In the genomic region with DNA sequence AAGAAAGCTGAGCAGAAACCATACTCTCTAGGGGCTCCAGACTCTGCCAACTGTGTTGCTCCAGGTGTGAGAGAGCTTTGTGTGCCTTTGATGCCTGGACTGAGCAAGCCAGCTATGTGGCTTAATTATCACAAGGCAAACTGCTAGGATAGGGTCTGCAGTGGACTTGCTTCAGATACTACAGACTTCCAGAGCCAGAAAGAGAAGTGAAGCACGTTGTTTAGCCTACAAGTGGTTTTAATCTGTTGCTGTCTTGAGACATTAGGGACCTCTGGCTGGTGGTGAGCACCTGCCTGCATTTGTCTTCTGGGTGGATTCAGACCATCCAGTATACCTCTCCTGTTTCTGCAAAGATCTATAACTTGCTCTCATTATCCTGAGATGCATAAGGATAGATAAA, we compare ENCODE assay signal across 15 cellular contexts.
DNase-seq lines count a peak whose midpoint lies in the region; TF ChIP-seq lines count a peak whose summit lies in the region.
"Had no signal": no experiment of that assay in that cellular context is flagged by ENCODE, and none has a peak within 500 bp of the region (broad histone marks: within the 10 kb centered on the region; RNA-seq: fewer than 3 reads in every experiment).

No MANE protein-coding gene starts in this region.

- H3K27me3 Mint-ChIP-seq in neural progenitor cell (ENCODE audit: insufficient read depth, low read depth): peaks cover 6% of the 10 kb centered on the region
- H3K27me3 Mint-ChIP-seq: B cell had no signal

- DNase-seq in NCI-H146 (lab: John Stamatoyannopoulos, UW) (peak; percentile 31), NCI-H146 treated with DMSO at 0.1 percent for 48 hours (lab: John Stamatoyannopoulos, UW; ENCODE audit: unreplicated experiment) (no peak), neural progenitor cell (ENCODE audit: low spot score) (no peak), activated T-cell treated with anti-CD3 and anti-CD28 coated beads for 4 hours (no peak), OCI-M2 (lab: John Stamatoyannopoulos, UW; ENCODE audit: unreplicated experiment) (no peak)
- DNase-seq: CD8-positive, alpha-beta T cell; COR-L47; DMS153; GF-D8; GOT3; H9 had no signal

- H3K4me1 Mint-ChIP-seq in neural progenitor cell: peaks cover 64% of the 10 kb centered on the region
- H3K4me1 Mint-ChIP-seq: B cell, CD14-positive monocyte had no signal

- no peaks in the 10 kb centered on the region for H3K36me3 Mint-ChIP-seq in neural progenitor cell
- H3K36me3 Mint-ChIP-seq: CD14-positive monocyte; CD8-positive, alpha-beta T cell had no signal

- no peaks in the 10 kb centered on the region for H3K36me3 ChIP-seq in BLaER1
- H3K36me3 ChIP-seq in HEK293 (ENCODE audit: control insufficient read depth in 2 of 2, insufficient read depth in 1 of 2, low read length in 2 of 2): no peaks in the 10 kb centered on the region
- no peaks in the 10 kb centered on the region for H3K36me3 ChIP-seq in neural progenitor cell

- H3K9ac ChIP-seq in BLaER1: no peak overlapping the region
- H3K9ac ChIP-seq in neural progenitor cell: no peak overlapping the region

- H3K4me1 ChIP-seq in BLaER1 (peaks cover 24% of the 10 kb centered on the region), HEK293 (ENCODE audit: control insufficient read depth, insufficient read depth, low read length) (no peaks in the 10 kb centered on the region), neural progenitor cell (peaks cover 49% of the 10 kb centered on the region)

- no peak overlapping the region for H3K4me3 ChIP-seq in BLaER1
- H3K4me3 ChIP-seq in HEK293 (ENCODE audit: low read depth, low read length): no peak overlapping the region
- H3K4me3 ChIP-seq in neural progenitor cell: no peak overlapping the region

- H3K27ac Mint-ChIP-seq in neural progenitor cell: peak overlapping the region; percentile 78
- H3K27ac Mint-ChIP-seq: B cell; CD14-positive monocyte; CD8-positive, alpha-beta T cell; H9 had no signal

- H3K79me2 ChIP-seq in neural progenitor cell (ENCODE audit: low read depth): no peaks in the 10 kb centered on the region

- peak overlapping the region; percentile 59 for H3K4me2 ChIP-seq in BLaER1
- no peak overlapping the region for H3K4me2 ChIP-seq in neural progenitor cell

- H4K20me1 ChIP-seq in BLaER1: no peaks in the 10 kb centered on the region
- H4K20me1 ChIP-seq in neural progenitor cell (ENCODE audit: low read depth): no peaks in the 10 kb centered on the region

- H3K9me3 ChIP-seq in BLaER1 (no peaks in the 10 kb centered on the region), HEK293 (ENCODE audit: control insufficient read depth, insufficient read depth, low read depth, low read length) (no peaks in the 10 kb centered on the region), neural progenitor cell (ENCODE audit: low read depth) (no peaks in the 10 kb centered on the region)

- H2AFZ ChIP-seq in neural progenitor cell (replicated peaks): no peak overlapping the region

- CTCF ChIA-PET in HEK293 (lab: Yijun Ruan, JAX): interaction anchor here (0.8 kb wide), 1 partner anchor 13 kb away, joined by 4 read pairs; no protein-coding TSS in a partner anchor

- no peaks in the 10 kb centered on the region for H3K9me3 Mint-ChIP-seq in neural progenitor cell
- H3K9me3 Mint-ChIP-seq: CD8-positive, alpha-beta T cell; H9 had no signal

- TF ChIP-seq CTCF in HEK293 (tag by site-specific recombination; IDR thresholded peaks at IDR 0.05): no peak
- TF ChIP-seq CTCF in neural progenitor cell (IDR thresholded peaks at IDR 0.05): no peak

- POLR2A ChIA-PET in HEK293 (lab: Yijun Ruan, JAX): no interaction called here

- H3K4me3 Mint-ChIP-seq in neural progenitor cell: no peak overlapping the region
- H3K4me3 Mint-ChIP-seq: B cell; CD14-positive monocyte; CD8-positive, alpha-beta T cell; H9 had no signal

- H3F3A ChIP-seq in neural progenitor cell (ENCODE audit: low read depth): peaks cover 5% of the 10 kb centered on the region

- H3K27ac ChIP-seq in BLaER1: no peak overlapping the region
- no peak overlapping the region for H3K27ac ChIP-seq in HEK293 (ENCODE audit: extremely low read depth, low read depth, low read length)
- H3K27ac ChIP-seq in neural progenitor cell: no peak overlapping the region

- H3K27me3 ChIP-seq in BLaER1 (no peaks in the 10 kb centered on the region), neural progenitor cell (no peaks in the 10 kb centered on the region)

TF ChIP-seq in HEK293, 187 proteins besides CTCF, POLR2A, EP300 and RAD21:
- no peak for TF ChIP-seq ZNF624 (tag by site-specific recombination; IDR thresholded peaks at IDR 0.05)
- TF ChIP-seq SCRT2 (tag by site-specific recombination; IDR thresholded peaks at IDR 0.05): peak; percentile 61
